ENCODE assay signal across 34 cellular contexts in genomic region chr6:152854086-152854795, GRCh38.
"Had no signal": no experiment of that assay in that cellular context is flagged by ENCODE, and none has a peak within 500 bp of the region (broad histone marks: within the 10 kb centered on the region; RNA-seq: fewer than 3 reads in every experiment).

No MANE protein-coding gene starts in this region.

- H3K36me3 Mint-ChIP-seq: activated CD4-positive, alpha-beta memory T cell treated with anti-CD3 and anti-CD28 coated beads for 36 hours; activated naive CD4-positive, alpha-beta T cell treated with anti-CD3 and anti-CD28 coated beads, Interleukin-2, amount 10 ng/mL, durations not matched to agents 7 days and 5 days; activated naive CD4-positive, alpha-beta T cell treated with anti-CD3 and anti-CD28 coated beads, Interleukin-2, amount 50 U/mL, for 24 hours; activated naive CD8-positive, alpha-beta T cell; activated naive CD8-positive, alpha-beta T cell treated with anti-CD3 and anti-CD28 coated beads, Interleukin-2, amount 10 ng/mL, durations not matched to agents 7 days and 5 days; brain had no signal

- H3K27me3 Mint-ChIP-seq: activated naive CD4-positive, alpha-beta T cell treated with anti-CD3 and anti-CD28 coated beads, Interleukin-2, amount 10 ng/mL, durations not matched to agents 7 days and 5 days had no signal

- H3K4me1 ChIP-seq: colonic mucosa had no signal

- H3K9me3 ChIP-seq: colonic mucosa had no signal

- DNase-seq: activated B cell treated with CpG ODN at 0.5 μM for 24 hours; activated CD4-positive, alpha-beta memory T cell treated with anti-CD3 and anti-CD28 coated beads for 36 hours; activated CD4-positive, alpha-beta T cell treated with anti-CD3 and anti-CD28 coated beads for 4 hours; activated CD4-positive, alpha-beta T cell treated with anti-CD3 and anti-CD28 coated beads, Interleukin-2, amount 10 ng/mL, durations not matched to agents 24 days and 14 days; activated CD4-positive, alpha-beta T cell treated with anti-CD3 and anti-CD28 coated beads, Interleukin-2, amount 50 U/mL, for 1 hour; activated CD4-positive, alpha-beta T cell treated with anti-CD3 and anti-CD28 coated beads, Interleukin-2, amount 50 U/mL, for 4 hours; activated CD4-positive, CD25-positive, alpha-beta regulatory T cell treated with anti-CD3 and anti-CD28 coated beads, Interleukin-2, amount 50 U/mL, for 72 hours; activated CD8-positive, alpha-beta memory T cell treated with anti-CD3 and anti-CD28 coated beads, Interleukin-2, amount 50 U/mL, for 4 hours; activated CD8-positive, alpha-beta T cell treated with anti-CD3 and anti-CD28 coated beads for 36 hours; activated effector memory CD4-positive, alpha-beta T cell treated with Interleukin-2 at 50 U/mL for 16 hours; activated gamma-delta T cell; activated naive CD4-positive, alpha-beta T cell treated with anti-CD3 and anti-CD28 coated beads, Interleukin-2, amount 10 ng/mL, durations not matched to agents 7 days and 5 days; activated naive CD4-positive, alpha-beta T cell treated with Interleukin-2 at 50 U/mL for 16 hours; activated naive CD8-positive, alpha-beta T cell treated with anti-CD3 and anti-CD28 coated beads, Interleukin-2, amount 10 ng/mL, durations not matched to agents 7 days and 5 days; activated naive CD8-positive, alpha-beta T cell treated with anti-CD3 and anti-CD28 coated beads, Interleukin-2, amount 50 U/mL, for 24 hours; activated T-cell treated with anti-CD3 and anti-CD28 coated beads for 4 hours; activated T-cell treated with anti-CD3 and anti-CD28 coated beads, Interleukin-2, amount 50 U/mL, for 1 hour; activated T-cell treated with anti-CD3 and anti-CD28 coated beads, Interleukin-2, amount 50 U/mL, for 4 hours; activated T-cell treated with anti-CD3 and anti-CD28 coated beads, Interleukin-2, amount 50 U/mL, for 72 hours; amygdala; anterior cingulate cortex; caudate nucleus; cerebellar nuclear complex; colonic mucosa; T-helper 2 cell; T-helper 9 cell had no signal

- H3K36me3 ChIP-seq: cardiac muscle cell, colonic mucosa had no signal

- H3K9me3 Mint-ChIP-seq: activated B cell treated with CpG ODN at 0.5 μM for 24 hours; activated CD4-positive, alpha-beta memory T cell treated with anti-CD3 and anti-CD28 coated beads for 36 hours; activated CD4-positive, alpha-beta T cell treated with anti-CD3 and anti-CD28 coated beads, Interleukin-2, amount 10 ng/mL, durations not matched to agents 24 days and 14 days; activated CD8-positive, alpha-beta T cell treated with anti-CD3 and anti-CD28 coated beads for 36 hours; activated naive CD4-positive, alpha-beta T cell treated with anti-CD3 and anti-CD28 coated beads, Interleukin-2, amount 10 ng/mL, durations not matched to agents 7 days and 5 days; activated naive CD4-positive, alpha-beta T cell treated with anti-CD3 and anti-CD28 coated beads, Interleukin-2, amount 50 U/mL, for 24 hours; activated naive CD8-positive, alpha-beta T cell treated with anti-CD3 and anti-CD28 coated beads, Interleukin-2, amount 10 ng/mL, durations not matched to agents 7 days and 5 days; activated naive CD8-positive, alpha-beta T cell treated with anti-CD3 and anti-CD28 coated beads, Interleukin-2, amount 50 U/mL, for 24 hours; activated T-cell treated with anti-CD3 and anti-CD28 coated beads, Interleukin-2, amount 50 U/mL, for 4 hours; activated T-cell treated with anti-CD3 and anti-CD28 coated beads, Interleukin-2, amount 50 U/mL, for 72 hours; activated T-helper 2 cell treated with anti-CD3 and anti-CD28 coated beads, Interferon-gamma antibody, Interleukin-2, Interleukin-4, amounts not matched to agents 10 μg/mL and 5 μg/mL and 100 μg/mL, durations not matched to agents 14 hours and 24 hours and 36 hours; brain; central memory CD8-positive, alpha-beta T cell; T-helper 2 cell treated with Interferon-gamma antibody and Interleukin-4, amounts not matched to agents 5 μg/mL and 100 μg/mL, for 36 hours had no signal

- H3K27me3 ChIP-seq: colonic mucosa had no signal

- H3K4me3 ChIP-seq: cardiac muscle cell, colonic mucosa had no signal

- H3K27ac Mint-ChIP-seq: activated B cell treated with CpG ODN at 0.5 μM for 24 hours; activated CD4-positive, alpha-beta memory T cell treated with anti-CD3 and anti-CD28 coated beads for 36 hours; activated CD4-positive, alpha-beta T cell treated with anti-CD3 and anti-CD28 coated beads, Interleukin-2, amount 10 ng/mL, durations not matched to agents 24 days and 14 days; activated CD8-positive, alpha-beta T cell treated with anti-CD3 and anti-CD28 coated beads for 36 hours; activated naive CD4-positive, alpha-beta T cell treated with anti-CD3 and anti-CD28 coated beads, Interleukin-2, amount 10 ng/mL, durations not matched to agents 7 days and 5 days; activated naive CD4-positive, alpha-beta T cell treated with anti-CD3 and anti-CD28 coated beads, Interleukin-2, amount 50 U/mL, for 24 hours; activated naive CD8-positive, alpha-beta T cell; activated naive CD8-positive, alpha-beta T cell treated with anti-CD3 and anti-CD28 coated beads, Interleukin-2, amount 10 ng/mL, durations not matched to agents 7 days and 5 days; activated naive CD8-positive, alpha-beta T cell treated with anti-CD3 and anti-CD28 coated beads, Interleukin-2, amount 50 U/mL, for 24 hours; activated T-cell treated with anti-CD3 and anti-CD28 coated beads, Interleukin-2, amount 50 U/mL, for 72 hours; activated T-helper 2 cell treated with anti-CD3 and anti-CD28 coated beads, Interferon-gamma antibody, Interleukin-2, Interleukin-4, amounts not matched to agents 10 μg/mL and 5 μg/mL and 100 μg/mL, durations not matched to agents 14 hours and 24 hours and 36 hours; brain; T-helper 2 cell treated with Interferon-gamma antibody and Interleukin-4, amounts not matched to agents 5 μg/mL and 100 μg/mL, for 36 hours had no signal

- H3K27ac ChIP-seq: cardiac muscle cell, colonic mucosa, VCaP had no signal

- H3K4me1 Mint-ChIP-seq: activated B cell treated with CpG ODN at 0.5 μM for 24 hours; activated CD4-positive, alpha-beta T cell treated with anti-CD3 and anti-CD28 coated beads, Interleukin-2, amount 10 ng/mL, durations not matched to agents 24 days and 14 days; activated naive CD4-positive, alpha-beta T cell treated with anti-CD3 and anti-CD28 coated beads, Interleukin-2, amount 10 ng/mL, durations not matched to agents 7 days and 5 days; activated naive CD4-positive, alpha-beta T cell treated with anti-CD3 and anti-CD28 coated beads, Interleukin-2, amount 50 U/mL, for 24 hours; activated naive CD8-positive, alpha-beta T cell treated with anti-CD3 and anti-CD28 coated beads, Interleukin-2, amount 10 ng/mL, durations not matched to agents 7 days and 5 days; activated naive CD8-positive, alpha-beta T cell treated with anti-CD3 and anti-CD28 coated beads, Interleukin-2, amount 50 U/mL, for 24 hours had no signal

- H3K4me3 Mint-ChIP-seq: activated B cell treated with CpG ODN at 0.5 μM for 24 hours; activated CD4-positive, alpha-beta memory T cell treated with anti-CD3 and anti-CD28 coated beads for 36 hours; activated CD4-positive, alpha-beta T cell treated with anti-CD3 and anti-CD28 coated beads, Interleukin-2, amount 10 ng/mL, durations not matched to agents 24 days and 14 days; activated CD8-positive, alpha-beta T cell treated with anti-CD3 and anti-CD28 coated beads for 36 hours; activated naive CD4-positive, alpha-beta T cell treated with anti-CD3 and anti-CD28 coated beads, Interleukin-2, amount 10 ng/mL, durations not matched to agents 7 days and 5 days; activated naive CD4-positive, alpha-beta T cell treated with anti-CD3 and anti-CD28 coated beads, Interleukin-2, amount 50 U/mL, for 24 hours; activated naive CD8-positive, alpha-beta T cell; activated naive CD8-positive, alpha-beta T cell treated with anti-CD3 and anti-CD28 coated beads, Interleukin-2, amount 10 ng/mL, durations not matched to agents 7 days and 5 days; activated naive CD8-positive, alpha-beta T cell treated with anti-CD3 and anti-CD28 coated beads, Interleukin-2, amount 50 U/mL, for 24 hours; activated T-cell treated with anti-CD3 and anti-CD28 coated beads, Interleukin-2, amount 50 U/mL, for 4 hours; activated T-cell treated with anti-CD3 and anti-CD28 coated beads, Interleukin-2, amount 50 U/mL, for 72 hours; brain; central memory CD8-positive, alpha-beta T cell; T-helper 2 cell treated with Interferon-gamma antibody and Interleukin-4, amounts not matched to agents 5 μg/mL and 100 μg/mL, for 36 hours had no signal

- ATAC-seq: activated CD8-positive, alpha-beta T cell treated with anti-CD3 and anti-CD28 coated beads for 36 hours; activated naive CD8-positive, alpha-beta T cell treated with anti-CD3 and anti-CD28 coated beads, Interleukin-2, amount 50 U/mL, for 24 hours; activated T-cell treated with anti-CD3 and anti-CD28 coated beads, Interleukin-2, amount 50 U/mL, for 4 hours; activated T-cell treated with anti-CD3 and anti-CD28 coated beads, Interleukin-2, amount 50 U/mL, for 72 hours had no signal
